8 cellular contexts compared by ENCODE assay signal in the genomic region with DNA sequence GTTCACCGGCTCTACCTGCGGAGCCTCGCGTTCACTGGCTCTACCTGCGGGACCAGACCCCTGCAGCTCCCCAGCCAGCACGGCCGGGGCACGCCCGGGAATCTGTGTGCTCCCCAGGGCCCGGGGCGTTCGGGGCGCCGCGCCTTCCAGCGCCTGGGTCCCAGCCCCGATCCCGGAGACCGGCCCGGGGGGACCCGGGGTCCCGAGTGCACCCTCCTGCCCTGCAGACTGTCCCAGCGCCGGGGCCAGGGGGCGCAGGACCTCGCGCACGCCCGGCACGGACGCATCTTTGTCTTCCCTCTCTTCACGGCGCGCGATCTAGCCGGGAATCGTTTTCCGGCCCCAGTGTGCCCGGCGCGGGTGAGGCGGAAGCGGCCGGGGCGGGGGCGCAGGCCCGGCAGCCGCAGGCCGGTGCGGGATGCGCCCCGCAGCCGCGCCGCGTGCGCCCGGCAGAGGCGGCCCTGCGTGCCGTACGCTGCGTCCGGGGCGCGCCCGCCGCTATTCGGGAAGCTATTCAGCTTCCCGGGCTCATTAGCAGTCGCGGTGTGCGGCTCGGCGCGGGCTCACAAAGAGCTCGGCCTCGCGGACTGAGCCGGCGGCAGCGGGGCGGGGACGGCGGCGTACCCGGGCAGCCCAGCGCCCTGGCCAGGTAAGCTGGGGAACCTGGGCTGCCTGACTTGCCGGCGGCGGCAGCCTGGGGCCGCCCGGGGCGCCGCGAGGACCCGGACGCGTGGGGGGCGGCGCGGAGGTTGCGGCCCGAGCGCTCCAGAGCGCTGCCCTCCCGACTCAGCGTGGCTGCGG.
A peak's percentile ranks its signal among the peaks of the same experiment; 100 is the strongest.
DNase-seq lines count a peak whose midpoint lies in the region; ATAC-seq, FAIRE-seq and TF ChIP-seq lines count a peak whose summit lies in the region.

A gene (plus strand): TSS at position 345 of the 801 bp plus-strand sequence. CDS start 167,911 bp downstream, outside the sequence.

- DNase-seq in D721Med (ENCODE audit: insufficient read length, low spot score): no peak
- peak; percentile 58 for DNase-seq in NCI-H2171 (lab: John Stamatoyannopoulos, UW)
- peak; percentile 29 for DNase-seq in activated gamma-delta T cell (lab: John Stamatoyannopoulos, UW)
- peak in 40 of 42 donors; percentile 35 to 82 (median 62) for DNase-seq in head of caudate nucleus
- peak; percentile 89 for DNase-seq in retina

- intact Hi-C loops in head of caudate nucleus (cut with DNase I): no loop called here

- ATAC-seq in GM19324 (IDR thresholded peaks at IDR 0.05; ENCODE audit: low FRiP score, unreplicated experiment): no peak
- no peak for ATAC-seq in GM21390 (IDR thresholded peaks at IDR 0.05; ENCODE audit: unreplicated experiment)
- no peak for ATAC-seq in HG03159 (IDR thresholded peaks at IDR 0.05; ENCODE audit: unreplicated experiment)

- no peak for FAIRE-seq in D721Med (lab: Jason Lieb, UNC)

- TF ChIP-seq CTCF in D721Med (IDR thresholded peaks at IDR 0.05; ENCODE audit: insufficient read depth, missing control alignments): peak; percentile 6
